Comparison of ENCODE assay signal across 9 cellular contexts in genomic region chr20:32354592-32355416, GRCh38. TPM values are rescaled to one million over a fixed set of nuclear protein-coding genes. Genes with fewer than 3 reads are reported as not detected.
DNase-seq lines count a peak whose midpoint lies in the region; ATAC-seq and TF ChIP-seq lines count a peak whose summit lies in the region.
"Had no signal": no experiment of that assay in that cellular context is flagged by ENCODE, and none has a peak within 500 bp of the region (broad histone marks: within the 10 kb centered on the region; RNA-seq: fewer than 3 reads in every experiment).

No MANE protein-coding gene starts in this region.

- no peaks in the 10 kb centered on the region for H3K36me3 ChIP-seq in body of pancreas (replicated peaks in 1 of 2; ENCODE audit: insufficient read depth in 1 of 2, low read depth in 2 of 2)
- H3K36me3 ChIP-seq in colonic mucosa: no peaks in the 10 kb centered on the region

- no peaks in the 10 kb centered on the region for H3K9me3 Mint-ChIP-seq in activated T-cell treated with anti-CD3 and anti-CD28 coated beads, Interleukin-2, amount 50 U/mL, for 72 hours
- H3K9me3 Mint-ChIP-seq in stimulated activated naive B cell treated with anti-CD40 and anti-IgM and Interleukin-4, amounts not matched to agents 10 μg/mL and 1 μg/mL and 100 μg/mL, for 72 hours: no peaks in the 10 kb centered on the region
- H3K9me3 Mint-ChIP-seq in progenitor cell of endocrine pancreas (ENCODE audit: low read depth): no peaks in the 10 kb centered on the region

- peaks cover 56% of the 10 kb centered on the region for H3K4me1 Mint-ChIP-seq in activated T-cell treated with anti-CD3 and anti-CD28 coated beads, Interleukin-2, amount 50 U/mL, for 72 hours (ENCODE audit: low read depth)
- peaks cover 31 to 45% of the 10 kb centered on the region in 2 donors for H3K4me1 Mint-ChIP-seq in stimulated activated naive B cell treated with anti-CD40 and anti-IgM and Interleukin-4, amounts not matched to agents 10 μg/mL and 1 μg/mL and 100 μg/mL, for 72 hours
- peaks cover 11% of the 10 kb centered on the region for H3K4me1 Mint-ChIP-seq in progenitor cell of endocrine pancreas (ENCODE audit: low read depth)

- H3K4me3 ChIP-seq in body of pancreas: no peak overlapping the region
- no peak overlapping the region for H3K4me3 ChIP-seq in colonic mucosa

- peak overlapping the region; percentile 98 for H3K27ac Mint-ChIP-seq in activated T-cell treated with anti-CD3 and anti-CD28 coated beads, Interleukin-2, amount 50 U/mL, for 72 hours
- H3K27ac Mint-ChIP-seq in stimulated activated naive B cell treated with anti-CD40 and anti-IgM and Interleukin-4, amounts not matched to agents 10 μg/mL and 1 μg/mL and 100 μg/mL, for 72 hours: peak overlapping the region; percentile 88
- H3K27ac Mint-ChIP-seq in progenitor cell of endocrine pancreas: no peak overlapping the region

- H3K9me3 ChIP-seq in body of pancreas: no peaks in the 10 kb centered on the region
- no peaks in the 10 kb centered on the region for H3K9me3 ChIP-seq in colonic mucosa

- intact Hi-C loops in body of pancreas (cut with DNase I) (no loop called here), colonic mucosa (cut with DNase I) (loop anchor here (10.0 kb wide), 1 partner anchor 130 kb away; no protein-coding TSS in a partner anchor)

- TF ChIP-seq CTCF in body of pancreas (IDR thresholded peaks at IDR 0.05) (no peak), colonic mucosa (IDR thresholded peaks at IDR 0.05) (no peak), progenitor cell of endocrine pancreas (IDR thresholded peaks at IDR 0.05; ENCODE audit: unreplicated experiment) (no peak)

- WGBS in body of pancreas, 2 donors: 18 to 31% methylated on average over 2 of the region's 2 CpGs

- H3K9ac ChIP-seq in colonic mucosa (ENCODE audit: low read depth in 2 of 2, low read length in 2 of 2): no peak overlapping the region

- peak; percentile 20 to 28 for ATAC-seq in activated T-cell treated with anti-CD3 and anti-CD28 coated beads, Interleukin-2, amount 50 U/mL, for 72 hours (replicated peaks in 1 of 2)
- ATAC-seq in body of pancreas: no peak
- ATAC-seq in stimulated activated naive B cell treated with anti-CD40 and anti-IgM and Interleukin-4, amounts not matched to agents 10 μg/mL and 1 μg/mL and 100 μg/mL, for 72 hours (replicated peaks): peak; percentile 17 to 28

- TF ChIP-seq POLR2A in body of pancreas (IDR thresholded peaks at IDR 0.05): no peak

- H3K27me3 ChIP-seq in body of pancreas (no peaks in the 10 kb centered on the region), colonic mucosa (no peaks in the 10 kb centered on the region)

- peak overlapping the region in 3 of 4 donors; percentile 13 to 97 (median 33) for H3K27ac ChIP-seq in body of pancreas
- no peak overlapping the region for H3K27ac ChIP-seq in colonic mucosa

- peaks cover 9 to 13% of the 10 kb centered on the region in 2 donors for H3K36me3 Mint-ChIP-seq in activated T-cell treated with anti-CD3 and anti-CD28 coated beads, Interleukin-2, amount 50 U/mL, for 72 hours (ENCODE audit: insufficient read depth in 2 of 2)
- H3K36me3 Mint-ChIP-seq in stimulated activated naive B cell treated with anti-CD40 and anti-IgM and Interleukin-4, amounts not matched to agents 10 μg/mL and 1 μg/mL and 100 μg/mL, for 72 hours: peaks cover 8 to 21% of the 10 kb centered on the region in 2 donors
- no peaks in the 10 kb centered on the region for H3K36me3 Mint-ChIP-seq in progenitor cell of endocrine pancreas (ENCODE audit: insufficient read depth)

- peak; percentile 51 to 53 for DNase-seq in activated T-cell treated with anti-CD3 and anti-CD28 coated beads, Interleukin-2, amount 50 U/mL, for 72 hours
- DNase-seq in activated T-cell treated with anti-CD3 and anti-CD28 coated beads for 4 hours: no peak
- DNase-seq in LHCN-M2 (ENCODE audit: low read depth): peak; percentile 78
- DNase-seq in body of pancreas: no peak
- peak; percentile 37 for DNase-seq in stimulated activated naive B cell treated with anti-CD40 and anti-IgM and Interleukin-4, amounts not matched to agents 10 μg/mL and 1 μg/mL and 100 μg/mL, for 72 hours
- DNase-seq in NCI-H2107 (lab: John Stamatoyannopoulos, UW): no peak
- no peak for DNase-seq in colonic mucosa
- DNase-seq in progenitor cell of endocrine pancreas (ENCODE audit: low spot score, unreplicated experiment): no peak
- DNase-seq: DMS79 treated with DMSO at 0.1 percent for 48 hours had no signal

- peaks cover 32% of the 10 kb centered on the region for H3K4me1 ChIP-seq in body of pancreas
- no peaks in the 10 kb centered on the region for H3K4me1 ChIP-seq in colonic mucosa

- no peaks in the 10 kb centered on the region for H3K27me3 Mint-ChIP-seq in activated T-cell treated with anti-CD3 and anti-CD28 coated beads, Interleukin-2, amount 50 U/mL, for 72 hours (ENCODE audit: low read depth)
- H3K27me3 Mint-ChIP-seq in stimulated activated naive B cell treated with anti-CD40 and anti-IgM and Interleukin-4, amounts not matched to agents 10 μg/mL and 1 μg/mL and 100 μg/mL, for 72 hours: no peaks in the 10 kb centered on the region
- H3K27me3 Mint-ChIP-seq in progenitor cell of endocrine pancreas: no peaks in the 10 kb centered on the region

- peak overlapping the region; percentile 68 to 84 for H3K4me3 Mint-ChIP-seq in activated T-cell treated with anti-CD3 and anti-CD28 coated beads, Interleukin-2, amount 50 U/mL, for 72 hours
- H3K4me3 Mint-ChIP-seq in stimulated activated naive B cell treated with anti-CD40 and anti-IgM and Interleukin-4, amounts not matched to agents 10 μg/mL and 1 μg/mL and 100 μg/mL, for 72 hours: peak overlapping the region in 1 of 2 donors; percentile 45
- no peak overlapping the region for H3K4me3 Mint-ChIP-seq in progenitor cell of endocrine pancreas (ENCODE audit: low read depth)

RNA-seq across cellular contexts. Expression of gene ASXL1, which starts 3.3 kb away (rescaled TPM):
- total RNA-seq in activated T-cell treated with anti-CD3 and anti-CD28 coated beads, Interleukin-2, amount 50 U/mL, for 72 hours: 100 to 1,000 TPM; 158 to 168 TPM
- 23.3 and 28.4 TPM in 2 replicates for total RNA-seq in LHCN-M2 (2014; rRNA removed)
- polyA plus RNA-seq in LHCN-M2 (2012): 20.7 TPM
- 100 to 1,000 TPM in 1 of 2 donors, 10 to 100 TPM in 1; 57.9 to 102 TPM for total RNA-seq in body of pancreas
- total RNA-seq in colonic mucosa: 10 to 100 TPM; 38.8 to 40.4 TPM
- 189 and 201 TPM in 2 replicates for total RNA-seq in progenitor cell of endocrine pancreas

Comparison
In these comparisons a context has a peak if more than half of its experiments do, and no peak if none do; other contexts are left out.
1. DNase-seq: peak in activated T-cell treated with anti-CD3 and anti-CD28 coated beads, Interleukin-2, amount 50 U/mL, for 72 hours (2 of 2), LHCN-M2 (single experiment) and stimulated activated naive B cell treated with anti-CD40 and anti-IgM and Interleukin-4, amounts not matched to agents 10 μg/mL and 1 μg/mL and 100 μg/mL, for 72 hours (single experiment); none in activated T-cell treated with anti-CD3 and anti-CD28 coated beads for 4 hours (single experiment), body of pancreas (0 of 4), NCI-H2107 (single experiment), colonic mucosa (single experiment) and progenitor cell of endocrine pancreas (single experiment).